Comparison of ENCODE assay signal across 14 cellular contexts in genomic region chr6:131070061-131070460, GRCh38. TPM values are rescaled to one million over a fixed set of nuclear protein-coding genes. Genes with fewer than 3 reads are reported as not detected.
DNase-seq lines count a peak whose midpoint lies in the region; ATAC-seq, FAIRE-seq and TF ChIP-seq lines count a peak whose summit lies in the region.
"Had no signal": no experiment of that assay in that cellular context is flagged by ENCODE, and none has a peak within 500 bp of the region (broad histone marks: within the 10 kb centered on the region; RNA-seq: fewer than 3 reads in every experiment).

No MANE protein-coding gene starts in this region.

- no peak overlapping the region for H3K18ac ChIP-seq in H9 (ENCODE audit: insufficient read length, low read depth, low read length)

- no peak overlapping the region for H4K91ac ChIP-seq in H9 (ENCODE audit: insufficient read length, low read depth, low read length)

- peaks cover 8% of the 10 kb centered on the region for H3K27me3 Mint-ChIP-seq in H9 (ENCODE audit: low read depth)
- no peaks in the 10 kb centered on the region for H3K27me3 Mint-ChIP-seq in endothelial cell (ENCODE audit: unreplicated experiment)

- H3K23me2 ChIP-seq in H9 (ENCODE audit: insufficient read length, low read depth, low read length, poor library complexity, severe bottlenecking): no peaks in the 10 kb centered on the region

- no peaks in the 10 kb centered on the region for H3K27me3 ChIP-seq in H9 (ENCODE audit: insufficient read depth, low read length)
- H3K27me3 ChIP-seq in PC-9 (ENCODE audit: insufficient read depth, low read depth): no peaks in the 10 kb centered on the region
- H3K27me3 ChIP-seq: BLaER1 treated with 17β-estradiol and CSF1 and Interleukin-3, amounts not matched to agents 10 nM and 100 nM had no signal

- H3F3A ChIP-seq in PC-9 (ENCODE audit: insufficient read depth, low read depth): no peaks in the 10 kb centered on the region; the same call in 1 of the 2 replicates

- H3K23ac ChIP-seq in H9 (ENCODE audit: insufficient read length, low read depth, low read length): peak overlapping the region; percentile 49

- peaks cover 0 to 2% of the 10 kb centered on the region in 2 experiments; a peak in 1 of 4 replicates for H3K4me1 Mint-ChIP-seq in H9
- H3K4me1 Mint-ChIP-seq in endothelial cell (ENCODE audit: unreplicated experiment): peaks cover 12% of the 10 kb centered on the region

- POLR2A ChIA-PET in PC-9 (lab: Charles Lee; ENCODE audit: unreplicated experiment) (no interaction called here), GM10248 (lab: Yijun Ruan, JAX) (no interaction called here)

- H2BK120ac ChIP-seq in H9 (ENCODE audit: low read depth, low read length, poor library complexity, severe bottlenecking): no peak overlapping the region

- H2AFZ ChIP-seq in H9 (ENCODE audit: low read length) (no peak overlapping the region), PC-9 (peak overlapping the region; percentile 29; the same call in 1 of the 2 replicates)

- H3K4me2 ChIP-seq in H9 (ENCODE audit: insufficient read depth, insufficient read length, low read length) (no peak overlapping the region), PC-9 (no peak overlapping the region)
- H3K4me2 ChIP-seq: BLaER1 treated with 17β-estradiol and CSF1 and Interleukin-3, amounts not matched to agents 10 nM and 100 nM had no signal

- no peak overlapping the region for H4K5ac ChIP-seq in H9 (ENCODE audit: insufficient read length, low read depth, low read length)

- H2AK5ac ChIP-seq in H9 (ENCODE audit: insufficient read length, low read length): no peak overlapping the region

- H3K9me3 Mint-ChIP-seq in H9 (no peaks in the 10 kb centered on the region; a peak in 1 of 5 replicates), endothelial cell (ENCODE audit: unreplicated experiment) (no peaks in the 10 kb centered on the region)

- TF ChIP-seq CTCF in H9 (conservative IDR thresholded peaks at IDR 0.05) (no peak), PC-9 (conservative IDR thresholded peaks at IDR 0.05) (no peak), endothelial cell (IDR thresholded peaks at IDR 0.05; ENCODE audit: unreplicated experiment) (no peak), GM10248 (IDR thresholded peaks at IDR 0.05; ENCODE audit: control extremely low read depth, extremely low read depth, low read depth, missing control alignments) (no peak)

- H2BK20ac ChIP-seq in H9 (ENCODE audit: low read depth, low read length, poor library complexity, severe bottlenecking): no peak overlapping the region

- H3K27ac ChIP-seq in H9 (ENCODE audit: insufficient read length, low read depth, low read length) (no peak overlapping the region), PC-9 (no peak overlapping the region)
- H3K27ac ChIP-seq: BLaER1 treated with 17β-estradiol and CSF1 and Interleukin-3, amounts not matched to agents 10 nM and 100 nM had no signal

- H3K36me3 Mint-ChIP-seq in H9 (ENCODE audit: insufficient read depth in 1 of 3, low read depth in 3 of 3): no peaks in the 10 kb centered on the region
- H3K36me3 Mint-ChIP-seq in endothelial cell (ENCODE audit: low read depth, unreplicated experiment): no peaks in the 10 kb centered on the region
- H3K36me3 Mint-ChIP-seq: CD4-positive, CD25-positive, alpha-beta regulatory T cell had no signal

- no peaks in the 10 kb centered on the region for H4K20me1 ChIP-seq in H9 (ENCODE audit: control insufficient read depth, insufficient read depth, insufficient read length)
- no peaks in the 10 kb centered on the region for H4K20me1 ChIP-seq in PC-9 (ENCODE audit: insufficient read depth)
- H4K20me1 ChIP-seq: BLaER1 treated with 17β-estradiol and CSF1 and Interleukin-3, amounts not matched to agents 10 nM and 100 nM had no signal

- no peaks in the 10 kb centered on the region for H3K36me3 ChIP-seq in PC-9 (ENCODE audit: low read depth)
- H3K36me3 ChIP-seq: BLaER1 treated with 17β-estradiol and CSF1 and Interleukin-3, amounts not matched to agents 10 nM and 100 nM had no signal

- no peak overlapping the region for H3K4ac ChIP-seq in H9 (ENCODE audit: low read depth, low read length)

- H3K4me3 Mint-ChIP-seq in H9 (no peak overlapping the region), endothelial cell (ENCODE audit: unreplicated experiment) (no peak overlapping the region)

- WGBS in H9 (ENCODE audit: extremely low coverage, insufficient read length, low lambda C conversion rate): no CpG with 5 or more reads among the region's 3 CpGs

- no TSS peak for BruUV-seq in PC-9 (replicated peaks; lab: Mats Ljungman, UMichigan)

- H3K9me3 ChIP-seq in H9 (ENCODE audit: control insufficient read depth, low read depth, low read length): no peaks in the 10 kb centered on the region
- no peaks in the 10 kb centered on the region for H3K9me3 ChIP-seq in PC-9 (ENCODE audit: insufficient read depth, low read depth)

- H3K14ac ChIP-seq in H9 (ENCODE audit: insufficient read depth, low read length): no peak overlapping the region

- no peak overlapping the region for H2BK15ac ChIP-seq in H9 (ENCODE audit: low read depth, low read length)

- H4K8ac ChIP-seq in H9 (replicated peaks; ENCODE audit: insufficient read length, low read depth, low read length): no peak overlapping the region

- no peak overlapping the region for H2BK12ac ChIP-seq in H9 (ENCODE audit: insufficient read length, low read depth, low read length)

- no peak overlapping the region for H3K4me3 ChIP-seq in PC-9
- H3K4me3 ChIP-seq: BLaER1 treated with 17β-estradiol and CSF1 and Interleukin-3, amounts not matched to agents 10 nM and 100 nM had no signal

- CTCF ChIA-PET in PC-9 (lab: Charles Lee): no interaction called here
- CTCF ChIA-PET in GM10248 (lab: Yijun Ruan, JAX): no interaction called here

- peak overlapping the region; percentile 14 for H3K9ac ChIP-seq in H9 (ENCODE audit: extremely low read depth, insufficient read length, low read length)
- H3K9ac ChIP-seq: BLaER1 treated with 17β-estradiol and CSF1 and Interleukin-3, amounts not matched to agents 10 nM and 100 nM had no signal

- intact Hi-C loops in PC-9 (cut with micrococcal nuclease; ENCODE audit: unreplicated experiment): no loop called here

- no peak for ATAC-seq in HG02885 (IDR thresholded peaks at IDR 0.05; ENCODE audit: poor library complexity, unreplicated experiment)

- H3K4me1 ChIP-seq in H9 (ENCODE audit: insufficient read depth, low read length) (no peaks in the 10 kb centered on the region), PC-9 (replicated peaks; ENCODE audit: insufficient read depth) (peaks cover 10% of the 10 kb centered on the region)
- H3K4me1 ChIP-seq: BLaER1 treated with 17β-estradiol and CSF1 and Interleukin-3, amounts not matched to agents 10 nM and 100 nM had no signal

- DNase-seq in H9: no peak
- DNase-seq in PC-9: no peak
- no peak for DNase-seq in endothelial cell (ENCODE audit: low spot score)
- no peak for DNase-seq in urothelium cell line (ENCODE audit: low spot score)
- DNase-seq in NCI-H1048 (lab: John Stamatoyannopoulos, UW): no peak
- DNase-seq in GM10248 (ENCODE audit: extremely low spot score): no peak
- DNase-seq: ACHN; Calu3; CD4-positive, CD25-positive, alpha-beta regulatory T cell; DMS79 had no signal

- FAIRE-seq in urothelium cell line (lab: Jason Lieb, UNC): peak; percentile 30
- FAIRE-seq: GM12891, H54 had no signal

- no peak overlapping the region for H3K56ac ChIP-seq in H9 (ENCODE audit: insufficient read length, low read depth, low read length)

- no peaks in the 10 kb centered on the region for H3K79me1 ChIP-seq in H9 (ENCODE audit: insufficient read depth, low read depth, low read length, poor library complexity, severe bottlenecking)

- H2BK5ac ChIP-seq in H9 (ENCODE audit: insufficient read length, low read length): no peak overlapping the region

- H3K27ac Mint-ChIP-seq in H9 (no peak overlapping the region), endothelial cell (ENCODE audit: unreplicated experiment) (peak overlapping the region; percentile 2)
- H3K27ac Mint-ChIP-seq: CD4-positive, CD25-positive, alpha-beta regulatory T cell had no signal

- H3K79me2 ChIP-seq in H9 (ENCODE audit: insufficient read depth, low read length): no peaks in the 10 kb centered on the region
- no peaks in the 10 kb centered on the region for H3K79me2 ChIP-seq in PC-9 (ENCODE audit: low read depth)

- no peak overlapping the region for H3T11ph ChIP-seq in H9 (ENCODE audit: low read length)

- H3K9me2 ChIP-seq in PC-9 (ENCODE audit: insufficient read depth): no peaks in the 10 kb centered on the region

RNA-seq across cellular contexts. Expression of gene EPB41L2, which starts 7.0 kb away (rescaled TPM):
- total RNA-seq in H9 (2021): 78.7 and 90.2 TPM in 2 replicates
- total RNA-seq in PC-9 (2021): 59.1 and 67.4 TPM in 2 replicates
- 314 TPM for total RNA-seq in endothelial cell (ENCODE audit: unreplicated experiment)
